Comparison of ENCODE assay signal across 1 cellular context in genomic region chr2:54722641-54723299, GRCh38.
A peak's percentile ranks its signal among the peaks of the same experiment; 100 is the strongest.
TF ChIP-seq lines count a peak whose summit lies in the region.

No MANE protein-coding gene starts in this region.

TF ChIP-seq in HepG2, 621 proteins besides CTCF, POLR2A, EP300 and RAD21 (continued from another document):
- TF ChIP-seq NR0B2 (CRISPR knock-in tag; IDR thresholded peaks at IDR 0.05): no peak
- no peak for TF ChIP-seq POGK (CRISPR knock-in tag; conservative IDR thresholded peaks at IDR 0.05)
- no peak for TF ChIP-seq ZNF589 (CRISPR knock-in tag; conservative IDR thresholded peaks at IDR 0.05)
- peak; percentile 3; the same call in 1 of the 2 replicates for TF ChIP-seq CEBPG (CRISPR knock-in tag; IDR thresholded peaks at IDR 0.05)
- TF ChIP-seq CEBPZ (IDR thresholded peaks at IDR 0.05; ENCODE audit: low read length): no peak
- TF ChIP-seq ZNF333 (CRISPR knock-in tag; IDR thresholded peaks at IDR 0.05; ENCODE audit: borderline replicate concordance): no peak
- TF ChIP-seq ZNF317 (CRISPR knock-in tag; IDR thresholded peaks at IDR 0.05): no peak
- TF ChIP-seq ZNF572 (CRISPR knock-in tag; IDR thresholded peaks at IDR 0.05): 0 out of 2 replicates have a peak, but pooled peaks have one; percentile 2
- no peak for TF ChIP-seq ZNF512 (CRISPR knock-in tag; IDR thresholded peaks at IDR 0.05)
- TF ChIP-seq ZNF224 (CRISPR knock-in tag; IDR thresholded peaks at IDR 0.05): 0 out of 2 replicates have a peak, but pooled peaks have one; percentile 22
- TF ChIP-seq NBN (conservative IDR thresholded peaks at IDR 0.05): no peak
- peak; percentile 13; the same call in 1 of the 2 replicates for TF ChIP-seq ZNF34 (CRISPR knock-in tag; IDR thresholded peaks at IDR 0.05; ENCODE audit: borderline replicate concordance)
- no peak for TF ChIP-seq MAFF (IDR thresholded peaks at IDR 0.05; ENCODE audit: low read depth, low read length)
- TF ChIP-seq ZNF253 (CRISPR knock-in tag; IDR thresholded peaks at IDR 0.05; ENCODE audit: borderline replicate concordance): no peak; the same call in 1 of the 2 replicates
- peak; percentile 13 for TF ChIP-seq JARID2 (CRISPR knock-in tag; IDR thresholded peaks at IDR 0.05; ENCODE audit: insufficient replicate concordance)
- TF ChIP-seq ZNF746 (CRISPR knock-in tag; IDR thresholded peaks at IDR 0.05): no peak
- no peak for TF ChIP-seq HMGXB4 (CRISPR knock-in tag; IDR thresholded peaks at IDR 0.05; ENCODE audit: borderline replicate concordance in 1 of 2, low read depth in 1 of 2)
- no peak for TF ChIP-seq NR2F6 (IDR thresholded peaks at IDR 0.05)
- TF ChIP-seq NR2F6 (CRISPR knock-in tag; IDR thresholded peaks at IDR 0.05): no peak
- no peak for TF ChIP-seq ZSCAN30 (CRISPR knock-in tag; IDR thresholded peaks at IDR 0.05)
- TF ChIP-seq ZNF12 (CRISPR knock-in tag; IDR thresholded peaks at IDR 0.05): no peak
- 0 out of 2 replicates have a peak, but pooled peaks have one; percentile 0 for TF ChIP-seq ZNF510 (CRISPR knock-in tag; IDR thresholded peaks at IDR 0.05; ENCODE audit: low read depth)
- no peak for TF ChIP-seq ZNF432 (CRISPR knock-in tag; IDR thresholded peaks at IDR 0.05; ENCODE audit: borderline replicate concordance)
- 0 out of 2 replicates have a peak, but pooled peaks have one; percentile 26 for TF ChIP-seq ZNF616 (CRISPR knock-in tag; IDR thresholded peaks at IDR 0.05; ENCODE audit: low read depth)
- TF ChIP-seq ZNF770 (CRISPR knock-in tag; IDR thresholded peaks at IDR 0.05): no peak
- TF ChIP-seq ZNF503 (CRISPR knock-in tag; IDR thresholded peaks at IDR 0.05): no peak
- TF ChIP-seq ZNF740 (CRISPR knock-in tag; IDR thresholded peaks at IDR 0.05): no peak
- peak; percentile 12 for TF ChIP-seq DMAP1 (CRISPR knock-in tag; IDR thresholded peaks at IDR 0.05)
- peak; percentile 62; the same call in 1 of the 2 replicates for TF ChIP-seq ZNF430 (CRISPR knock-in tag; IDR thresholded peaks at IDR 0.05)
- no peak for TF ChIP-seq FOXP1 (IDR thresholded peaks at IDR 0.05)
- no peak for TF ChIP-seq FOXP1 (CRISPR knock-in tag; IDR thresholded peaks at IDR 0.05)
- no peak for TF ChIP-seq TOE1 (CRISPR knock-in tag; IDR thresholded peaks at IDR 0.05)
- TF ChIP-seq FOXO1 (CRISPR knock-in tag; IDR thresholded peaks at IDR 0.05): no peak
- TF ChIP-seq CREB3 (CRISPR knock-in tag; IDR thresholded peaks at IDR 0.05): peak; percentile 29; the same call in 1 of the 2 replicates
- TF ChIP-seq ZFX (CRISPR knock-in tag; IDR thresholded peaks at IDR 0.05; ENCODE audit: low read depth): no peak
- no peak for TF ChIP-seq ZNF205 (CRISPR knock-in tag; IDR thresholded peaks at IDR 0.05)
- no peak for TF ChIP-seq ZC3H4 (CRISPR knock-in tag; IDR thresholded peaks at IDR 0.05; ENCODE audit: borderline replicate concordance)
- TF ChIP-seq ZNF207 (IDR thresholded peaks at IDR 0.05; ENCODE audit: borderline replicate concordance): no peak
